In the genomic region with DNA sequence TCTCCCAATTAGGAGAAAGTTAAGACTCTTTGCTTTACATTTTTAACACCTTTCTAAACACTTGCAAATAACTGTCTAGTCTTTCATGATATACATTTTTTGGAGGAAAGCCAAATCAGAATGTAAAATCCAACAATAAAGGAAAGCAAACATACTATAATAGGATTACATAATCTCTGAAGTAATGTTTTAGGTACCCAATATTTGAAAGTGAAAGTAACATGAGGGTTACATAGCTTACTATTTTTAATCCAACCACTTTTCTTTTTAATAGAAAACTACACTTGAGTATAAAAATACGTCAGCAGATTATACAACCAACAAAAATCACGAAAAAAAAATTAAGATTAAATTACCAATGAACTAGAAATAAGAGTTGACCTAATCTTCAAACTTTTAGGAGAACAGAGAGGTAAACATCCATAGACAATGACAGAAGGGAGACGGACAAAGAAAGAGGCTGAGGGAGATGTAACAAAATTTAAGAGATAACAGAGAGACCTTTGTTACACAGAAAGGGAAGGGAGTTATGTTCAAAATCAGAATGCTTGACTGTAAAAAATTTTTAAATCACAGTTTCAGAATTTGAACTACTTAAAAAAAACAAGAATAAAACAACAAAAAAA, we compare ENCODE assay signal across 15 cellular contexts.
A peak's percentile ranks its signal among the peaks of the same experiment; 100 is the strongest.
DNase-seq lines count a peak whose midpoint lies in the region; ATAC-seq, FAIRE-seq and TF ChIP-seq lines count a peak whose summit lies in the region.
"Had no signal": no experiment of that assay in that cellular context is flagged by ENCODE, and none has a peak within 500 bp of the region (broad histone marks: within the 10 kb centered on the region; RNA-seq: fewer than 3 reads in every experiment).

No MANE protein-coding gene starts in this region.

- no peak for TF ChIP-seq CTCF in heart left ventricle (IDR thresholded peaks at IDR 0.05)
- TF ChIP-seq CTCF in kidney (IDR thresholded peaks at IDR 0.05; ENCODE audit: borderline replicate concordance, extremely low read depth, insufficient read depth): no peak
- TF ChIP-seq CTCF in testis (IDR thresholded peaks at IDR 0.05): no peak
- no peak for TF ChIP-seq CTCF in foreskin fibroblast (IDR thresholded peaks at IDR 0.05; ENCODE audit: low read depth, low read length)

- no peak for DNase-seq in heart left ventricle
- DNase-seq in left ventricle myocardium superior: no peak
- DNase-seq in activated CD8-positive, alpha-beta T cell treated with anti-CD3 and anti-CD28 coated beads, Interleukin-2, amount 10 ng/mL, durations not matched to agents 7 days and 5 days: no peak
- no peak for DNase-seq in kidney
- DNase-seq in testis: no peak
- no peak for DNase-seq in foreskin fibroblast
- DNase-seq in epidermal melanocyte (ENCODE audit: insufficient read length, low spot score): no peak
- DNase-seq: activated naive CD4-positive, alpha-beta T cell treated with Interleukin-2 at 50 U/mL for 16 hours; NCI-H526 treated with DMSO at 0.1 percent for 48 hours; occipital lobe; stimulated activated CD4-positive, alpha-beta T cell treated with anti-CD3 and anti-CD28 coated beads, Interleukin-2, amount 100 ng/mL, for 24 hours had no signal

- H3K4me3 ChIP-seq in heart left ventricle (peak overlapping the region in 7 of 12 donors; percentile 3 to 37 (median 14)), kidney (ENCODE audit: low read length in 2 of 2) (no peak overlapping the region), testis (no peak overlapping the region), foreskin fibroblast (ENCODE audit: low read depth in 1 of 2, low read length in 2 of 2) (no peak overlapping the region)
- H3K4me3 ChIP-seq: BLaER1 treated with 17β-estradiol and CSF1 and Interleukin-3, amounts not matched to agents 10 nM and 100 nM; SJSA1 had no signal

- CTCF ChIA-PET in activated CD8-positive, alpha-beta T cell treated with anti-CD3 and anti-CD28 coated beads, Interleukin-2, amount 10 ng/mL, durations not matched to agents 7 days and 5 days (lab: Charles Lee): no interaction called here

- no peak for TF ChIP-seq POLR2A in heart left ventricle (IDR thresholded peaks at IDR 0.05)
- no peak for TF ChIP-seq POLR2A in testis (IDR thresholded peaks at IDR 0.05)

- WGBS in heart left ventricle, 4 donors: 18 to 30% (median 21%) methylated on average over 3 of the region's 3 CpGs
- WGBS in testis, 2 donors: 32 to 35% methylated on average over 3 of the region's 3 CpGs

- intact Hi-C loops in heart left ventricle (cut with DNase I) (loop anchor here in 1 of 10 donors (10.0 kb wide), 1 partner anchor 153 kb away; a partner anchor contains a TSS), left ventricle myocardium superior (cut with micrococcal nuclease) (no loop called here), kidney (cut with DNase I) (no loop called here), testis (cut with DNase I; ENCODE audit: low total_unique reads) (no loop called here)

- peaks cover 17% of the 10 kb centered on the region for H3K4me1 Mint-ChIP-seq in activated CD8-positive, alpha-beta T cell treated with anti-CD3 and anti-CD28 coated beads, Interleukin-2, amount 10 ng/mL, durations not matched to agents 7 days and 5 days (ENCODE audit: low read depth)

- peak; percentile 51 for FAIRE-seq in kidney (lab: Jason Lieb, UNC)

- peaks cover 6% of the 10 kb centered on the region for H3K9me3 Mint-ChIP-seq in activated CD8-positive, alpha-beta T cell treated with anti-CD3 and anti-CD28 coated beads, Interleukin-2, amount 10 ng/mL, durations not matched to agents 7 days and 5 days (ENCODE audit: insufficient read depth)
- H3K9me3 Mint-ChIP-seq: dendritic cell treated with granulocyte-macrophage colony-stimulating factor and Interleukin-4, amounts not matched to agents 40 ng/mL and 50 ng/mL, for 4 days had no signal

- ATAC-seq in heart left ventricle (no peak), left ventricle myocardium superior (no peak), GM18861 (IDR thresholded peaks at IDR 0.05; ENCODE audit: unreplicated experiment) (no peak)
- ATAC-seq in activated CD8-positive, alpha-beta T cell treated with anti-CD3 and anti-CD28 coated beads, Interleukin-2, amount 10 ng/mL, durations not matched to agents 7 days and 5 days: peak; percentile 53

- H3K27ac Mint-ChIP-seq in activated CD8-positive, alpha-beta T cell treated with anti-CD3 and anti-CD28 coated beads, Interleukin-2, amount 10 ng/mL, durations not matched to agents 7 days and 5 days: peak overlapping the region; percentile 33
- H3K27ac Mint-ChIP-seq: dendritic cell treated with granulocyte-macrophage colony-stimulating factor and Interleukin-4, amounts not matched to agents 40 ng/mL and 50 ng/mL, for 4 days had no signal

- peak overlapping the region in 3 of 12 donors; percentile 10 to 21 (median 13) for H3K27ac ChIP-seq in heart left ventricle
- H3K27ac ChIP-seq in kidney (ENCODE audit: low read depth in 2 of 2, low read length in 2 of 2): no peak overlapping the region
- peak overlapping the region; percentile 21 to 41 for H3K27ac ChIP-seq in testis
- H3K27ac ChIP-seq: BLaER1 treated with 17β-estradiol and CSF1 and Interleukin-3, amounts not matched to agents 10 nM and 100 nM; SJSA1 had no signal

- POLR2A ChIA-PET in activated CD8-positive, alpha-beta T cell treated with anti-CD3 and anti-CD28 coated beads, Interleukin-2, amount 10 ng/mL, durations not matched to agents 7 days and 5 days (lab: Charles Lee): no interaction called here

- peak overlapping the region; percentile 56 for H3K4me3 Mint-ChIP-seq in activated CD8-positive, alpha-beta T cell treated with anti-CD3 and anti-CD28 coated beads, Interleukin-2, amount 10 ng/mL, durations not matched to agents 7 days and 5 days
- H3K4me3 Mint-ChIP-seq: dendritic cell treated with granulocyte-macrophage colony-stimulating factor and Interleukin-4, amounts not matched to agents 40 ng/mL and 50 ng/mL, for 4 days had no signal

- no peaks in the 10 kb centered on the region for H3K27me3 Mint-ChIP-seq in activated CD8-positive, alpha-beta T cell treated with anti-CD3 and anti-CD28 coated beads, Interleukin-2, amount 10 ng/mL, durations not matched to agents 7 days and 5 days (ENCODE audit: low read depth)
- H3K27me3 Mint-ChIP-seq: dendritic cell treated with granulocyte-macrophage colony-stimulating factor and Interleukin-4, amounts not matched to agents 40 ng/mL and 50 ng/mL, for 4 days had no signal

- peaks cover 25% of the 10 kb centered on the region for H3K36me3 Mint-ChIP-seq in activated CD8-positive, alpha-beta T cell treated with anti-CD3 and anti-CD28 coated beads, Interleukin-2, amount 10 ng/mL, durations not matched to agents 7 days and 5 days (ENCODE audit: low read depth)

- no peaks in the 10 kb centered on the region for H3K36me3 ChIP-seq in heart left ventricle
- no peaks in the 10 kb centered on the region for H3K36me3 ChIP-seq in kidney (ENCODE audit: control insufficient read depth in 1 of 2, insufficient read depth in 2 of 2, low read length in 2 of 2)
- H3K36me3 ChIP-seq in testis (ENCODE audit: low read depth, missing control alignments): no peaks in the 10 kb centered on the region
- H3K36me3 ChIP-seq: BLaER1 treated with 17β-estradiol and CSF1 and Interleukin-3, amounts not matched to agents 10 nM and 100 nM; SJSA1 had no signal

- no peak overlapping the region for H3K9ac ChIP-seq in kidney (ENCODE audit: low read length in 2 of 2)
- H3K9ac ChIP-seq: BLaER1 treated with 17β-estradiol and CSF1 and Interleukin-3, amounts not matched to agents 10 nM and 100 nM had no signal

- peaks cover 0 to 23% (median 13%) of the 10 kb centered on the region in 12 donors for H3K4me1 ChIP-seq in heart left ventricle
- H3K4me1 ChIP-seq in kidney (ENCODE audit: control insufficient read depth in 1 of 2, insufficient read depth in 1 of 2, low read depth in 1 of 2, low read length in 2 of 2): no peaks in the 10 kb centered on the region
- peaks cover 8% of the 10 kb centered on the region for H3K4me1 ChIP-seq in testis

- H3K27me3 ChIP-seq in heart left ventricle (no peaks in the 10 kb centered on the region), testis (no peaks in the 10 kb centered on the region)
- H3K27me3 ChIP-seq: BLaER1 treated with 17β-estradiol and CSF1 and Interleukin-3, amounts not matched to agents 10 nM and 100 nM; SJSA1 had no signal

- H3K9me3 ChIP-seq in heart left ventricle: no peaks in the 10 kb centered on the region
- H3K9me3 ChIP-seq in kidney (ENCODE audit: control insufficient read depth in 1 of 2, low read length in 2 of 2): no peaks in the 10 kb centered on the region
- no peaks in the 10 kb centered on the region for H3K9me3 ChIP-seq in testis
- H3K9me3 ChIP-seq: BLaER1 treated with 17β-estradiol and CSF1 and Interleukin-3, amounts not matched to agents 10 nM and 100 nM; SJSA1 had no signal

Comparison
In these comparisons a context has a peak if more than half of its experiments do, and no peak if none do; other contexts are left out.
1. H3K27ac ChIP-seq: peak in testis (2 of 2); none in kidney (0 of 2).
2. H3K4me3 ChIP-seq: peak in heart left ventricle (7 of 12); none in kidney (0 of 2), testis (0 of 2) and foreskin fibroblast (0 of 2).